In the genomic region with DNA sequence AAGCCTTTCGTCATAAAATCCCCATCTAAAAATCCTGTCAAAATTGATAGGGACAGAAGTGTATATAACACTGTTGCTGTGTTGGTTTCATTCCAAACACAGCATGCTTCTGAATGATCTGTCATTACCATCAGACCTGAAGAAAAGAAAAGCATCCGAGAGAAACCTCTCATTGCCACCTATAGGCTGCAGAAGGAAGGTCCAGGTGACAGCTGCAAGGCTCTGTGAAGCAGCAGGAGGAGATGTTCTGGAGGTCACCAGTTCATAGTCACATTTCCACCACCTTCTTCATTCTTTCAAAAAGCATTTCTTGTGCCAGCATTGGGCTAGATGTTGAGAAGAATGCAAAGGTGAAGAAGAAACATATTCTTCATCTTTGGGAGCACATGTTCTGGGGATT, we compare ENCODE assay signal across 12 cellular contexts.
DNase-seq lines count a peak whose midpoint lies in the region; ATAC-seq and TF ChIP-seq lines count a peak whose summit lies in the region.
"Had no signal": no experiment of that assay in that cellular context is flagged by ENCODE, and none has a peak within 500 bp of the region (broad histone marks: within the 10 kb centered on the region; RNA-seq: fewer than 3 reads in every experiment).

No MANE protein-coding gene starts in this region.

- H3K4me1 Mint-ChIP-seq in MCF 10A (ENCODE audit: insufficient read depth, unreplicated experiment) (no peaks in the 10 kb centered on the region), endodermal cell (peaks cover 15% of the 10 kb centered on the region)
- no peaks in the 10 kb centered on the region for H3K4me1 Mint-ChIP-seq in CD8-positive, alpha-beta T cell (ENCODE audit: low read depth)

- DNase-seq in MCF 10A (ENCODE audit: unreplicated experiment) (peak; percentile 21), breast epithelium (ENCODE audit: low spot score in 2 of 2) (no peak), NCI-H345 treated with DMSO at 0.1 percent for 48 hours (lab: John Stamatoyannopoulos, UW; ENCODE audit: unreplicated experiment) (peak; percentile 38), endodermal cell (peak; percentile 60), ecto neural progenitor cell (ENCODE audit: low spot score) (no peak)
- no peak for DNase-seq in CD8-positive, alpha-beta T cell
- DNase-seq: activated CD4-positive, CD25-positive, alpha-beta regulatory T cell; cortex of kidney; stimulated activated naive CD8-positive, alpha-beta T cell treated with anti-CD3 and anti-CD28 coated beads, Interleukin-15, Interleukin-2, amounts not matched to agents 100 U/mL and 50 U/mL, for 24 hours had no signal

- H3K27ac Mint-ChIP-seq in MCF 10A (ENCODE audit: low read depth, unreplicated experiment) (no peak overlapping the region), endodermal cell (no peak overlapping the region)
- no peak overlapping the region for H3K27ac Mint-ChIP-seq in CD8-positive, alpha-beta T cell
- H3K27ac Mint-ChIP-seq: activated T-helper 2 cell treated with anti-CD3 and anti-CD28 coated beads, Interferon-gamma antibody, Interleukin-2, Interleukin-4, amounts not matched to agents 10 μg/mL and 5 μg/mL and 100 μg/mL, durations not matched to agents 14 hours and 24 hours and 36 hours had no signal

- POLR2A ChIA-PET in MCF 10A (lab: Yijun Ruan, JAX): no interaction called here
- POLR2A ChIA-PET in CD8-positive, alpha-beta T cell (lab: Charles Lee): no interaction called here

- BruUV-seq in MCF 10A (replicated peaks; lab: Mats Ljungman, UMichigan): no TSS peak

- H3K9me3 Mint-ChIP-seq in MCF 10A (ENCODE audit: unreplicated experiment) (no peaks in the 10 kb centered on the region), endodermal cell (no peaks in the 10 kb centered on the region)
- no peaks in the 10 kb centered on the region for H3K9me3 Mint-ChIP-seq in CD8-positive, alpha-beta T cell
- H3K9me3 Mint-ChIP-seq: activated T-helper 2 cell treated with anti-CD3 and anti-CD28 coated beads, Interferon-gamma antibody, Interleukin-2, Interleukin-4, amounts not matched to agents 10 μg/mL and 5 μg/mL and 100 μg/mL, durations not matched to agents 14 hours and 24 hours and 36 hours had no signal

- H3K27me3 ChIP-seq in breast epithelium (no peaks in the 10 kb centered on the region), endodermal cell (ENCODE audit: control insufficient read depth, insufficient read depth, low read length, poor library complexity, severe bottlenecking) (no peaks in the 10 kb centered on the region)
- no peaks in the 10 kb centered on the region for H3K27me3 ChIP-seq in CD8-positive, alpha-beta T cell (ENCODE audit: insufficient read depth, low read length)

- no peaks in the 10 kb centered on the region for H3K9me3 ChIP-seq in breast epithelium
- H3K9me3 ChIP-seq in endodermal cell (ENCODE audit: control insufficient read depth, low read length): no peaks in the 10 kb centered on the region
- H3K9me3 ChIP-seq in CD8-positive, alpha-beta T cell (ENCODE audit: low read length): no peaks in the 10 kb centered on the region

- H3K4me3 ChIP-seq in breast epithelium: no peak overlapping the region
- H3K4me3 ChIP-seq in endodermal cell (ENCODE audit: low read length): no peak overlapping the region
- H3K4me3 ChIP-seq in CD8-positive, alpha-beta T cell (ENCODE audit: low read depth, low read length): no peak overlapping the region

- WGBS in endodermal cell (ENCODE audit: insufficient coverage in 1 of 2, insufficient read length in 1 of 2), 2 experiments: 36 to 100% methylated on average over 1 of the region's 2 CpGs

- no peaks in the 10 kb centered on the region for H3K36me3 Mint-ChIP-seq in MCF 10A (ENCODE audit: insufficient read depth, unreplicated experiment)
- no peaks in the 10 kb centered on the region for H3K36me3 Mint-ChIP-seq in endodermal cell (ENCODE audit: low read depth)
- H3K36me3 Mint-ChIP-seq in CD8-positive, alpha-beta T cell: no peaks in the 10 kb centered on the region

- no peak overlapping the region for H3K4me3 Mint-ChIP-seq in MCF 10A (ENCODE audit: unreplicated experiment)
- no peak overlapping the region for H3K4me3 Mint-ChIP-seq in endodermal cell
- H3K4me3 Mint-ChIP-seq in CD8-positive, alpha-beta T cell: no peak overlapping the region

- ATAC-seq in CD8-positive, alpha-beta T cell: no peak
- ATAC-seq in GM21367 (IDR thresholded peaks at IDR 0.05; ENCODE audit: unreplicated experiment) (no peak), GM19455 (IDR thresholded peaks at IDR 0.05; ENCODE audit: unreplicated experiment) (no peak)
- ATAC-seq: stimulated activated naive CD8-positive, alpha-beta T cell treated with anti-CD3 and anti-CD28 coated beads, Interleukin-15, Interleukin-2, amounts not matched to agents 100 U/mL and 50 U/mL, for 24 hours had no signal

- H3K27me3 Mint-ChIP-seq in MCF 10A (ENCODE audit: insufficient read depth, unreplicated experiment) (no peaks in the 10 kb centered on the region), endodermal cell (ENCODE audit: insufficient read depth) (peaks cover 6% of the 10 kb centered on the region)
- H3K27me3 Mint-ChIP-seq in CD8-positive, alpha-beta T cell (ENCODE audit: low read depth): no peaks in the 10 kb centered on the region

- intact Hi-C loops in MCF 10A (cut with micrococcal nuclease): no loop called here
- intact Hi-C loops in breast epithelium (cut with DNase I; ENCODE audit: low total_unique reads): no loop called here
- intact Hi-C loops in CD8-positive, alpha-beta T cell (cut with DNase I, micrococcal nuclease): loop anchor here in 1 of 2 experiments (10.0 kb wide), 1 partner anchor 572 kb away; no protein-coding TSS in a partner anchor

- H3K27ac ChIP-seq in breast epithelium: no peak overlapping the region
- no peak overlapping the region for H3K27ac ChIP-seq in endodermal cell (ENCODE audit: low read depth, low read length)
- H3K27ac ChIP-seq in CD8-positive, alpha-beta T cell (ENCODE audit: low read depth, low read length): no peak overlapping the region

- H3K36me3 ChIP-seq in breast epithelium (no peaks in the 10 kb centered on the region), endodermal cell (ENCODE audit: control insufficient read depth, insufficient read depth, low read length) (no peaks in the 10 kb centered on the region)
- H3K36me3 ChIP-seq in CD8-positive, alpha-beta T cell (ENCODE audit: insufficient read depth, low read length): no peaks in the 10 kb centered on the region

- no peak overlapping the region for H3K9ac ChIP-seq in endodermal cell (ENCODE audit: extremely low read depth, low read length, poor library complexity, severe bottlenecking)

- no peaks in the 10 kb centered on the region for H3K4me1 ChIP-seq in breast epithelium
- H3K4me1 ChIP-seq in endodermal cell (ENCODE audit: control insufficient read depth, insufficient read depth, low read length): no peaks in the 10 kb centered on the region
- H3K4me1 ChIP-seq in CD8-positive, alpha-beta T cell (ENCODE audit: insufficient read depth, low read length): no peaks in the 10 kb centered on the region

- CTCF ChIA-PET in MCF 10A (lab: Yijun Ruan, JAX): no interaction called here
- CTCF ChIA-PET in CD8-positive, alpha-beta T cell (lab: Charles Lee): no interaction called here

- TF ChIP-seq CTCF in MCF 10A (IDR thresholded peaks at IDR 0.05; ENCODE audit: unreplicated experiment) (no peak), breast epithelium (IDR thresholded peaks at IDR 0.05) (peak in 1 of 3 donors; percentile 11), endodermal cell (conservative IDR thresholded peaks at IDR 0.05) (peak; percentile 77)
- no peak for TF ChIP-seq CTCF in CD8-positive, alpha-beta T cell (IDR thresholded peaks at IDR 0.05)

- no peak for TF ChIP-seq POLR2A in breast epithelium (IDR thresholded peaks at IDR 0.05)

Comparison
In these comparisons a context has a peak if more than half of its experiments do, and no peak if none do; other contexts are left out.
1. DNase-seq: peak in MCF 10A (single experiment), NCI-H345 treated with DMSO at 0.1 percent for 48 hours (single experiment) and endodermal cell (single experiment); none in breast epithelium (0 of 2), CD8-positive, alpha-beta T cell (0 of 7) and ecto neural progenitor cell (single experiment).